ENCODE assay signal across 8 cellular contexts in genomic region chr7:32427769-32428291, GRCh38.
A peak's percentile ranks its signal among the peaks of the same experiment; 100 is the strongest.
DNase-seq lines count a peak whose midpoint lies in the region; ATAC-seq, FAIRE-seq and TF ChIP-seq lines count a peak whose summit lies in the region.

No MANE protein-coding gene starts in this region.

- CTCF ChIA-PET in GM12878 (lab: Yijun Ruan, JAX): interaction anchor here (0.7 kb wide), 1 partner anchor 26 kb away, joined by 3 read pairs; no protein-coding TSS in a partner anchor

- H3K27ac ChIP-seq in GM12878 (ENCODE audit: control insufficient read depth, insufficient read depth) (no peak overlapping the region), iPS-18a (ENCODE audit: low read length) (no peak overlapping the region), spleen (no peak overlapping the region), ascending aorta (no peak overlapping the region)

- H3K27me3 ChIP-seq in GM12878 (replicated peaks in 1 of 2; ENCODE audit: control insufficient read depth in 2 of 2, insufficient read depth in 2 of 2, low read length in 1 of 2) (no peaks in the 10 kb centered on the region), iPS-18a (ENCODE audit: control insufficient read depth, insufficient read depth, low read length) (peaks cover 51% of the 10 kb centered on the region), spleen (replicated peaks in 1 of 7) (peaks cover 0 to 79% (median 27%) of the 10 kb centered on the region in 7 donors), ascending aorta (peaks cover 12% of the 10 kb centered on the region)

- TF ChIP-seq CTCF in GM12878 (IDR thresholded peaks at IDR 0.05 in 2 of 3, conservative IDR thresholded peaks at IDR 0.05 in 1 of 3; ENCODE audit: control insufficient read depth in 2 of 3, extremely low read depth in 1 of 3, insufficient read depth in 1 of 3, low read depth in 3 of 3, low read length in 3 of 3) (0 out of 6 replicates have a peak, but pooled peaks of 1 of the 3 experiments have one; percentile 8), spleen (IDR thresholded peaks at IDR 0.05 in 8 of 11, conservative IDR thresholded peaks at IDR 0.05 in 3 of 11) (peak in 4 of 11 experiments; percentile 12 to 28 (median 22)), ascending aorta (IDR thresholded peaks at IDR 0.05) (no peak)

- intact Hi-C loops in GM12878 (cut with micrococcal nuclease; ENCODE audit: unreplicated experiment) (no loop called here), spleen (cut with DNase I; ENCODE audit: low total_unique reads) (no loop called here), ascending aorta (cut with DNase I) (no loop called here)

- no peak overlapping the region for H3K4me3 ChIP-seq in GM12878
- H3K4me3 ChIP-seq in iPS-18a (ENCODE audit: low read length): peak overlapping the region; percentile 41
- H3K4me3 ChIP-seq in spleen: peak overlapping the region in 2 of 8 donors; percentile 3 to 22
- H3K4me3 ChIP-seq in ascending aorta: no peak overlapping the region

- TF ChIP-seq RAD21 in GM12878 (IDR thresholded peaks at IDR 0.05; ENCODE audit: insufficient read depth, low read depth, low read length): no peak

- ATAC-seq in GM12878: peak; percentile 58
- ATAC-seq in HG02571 (IDR thresholded peaks at IDR 0.05; ENCODE audit: unreplicated experiment): no peak

- H3K9ac ChIP-seq in GM12878 (ENCODE audit: control insufficient read depth, insufficient read depth, low read length): no peak overlapping the region
- H3K9ac ChIP-seq in iPS-18a (ENCODE audit: low read length): no peak overlapping the region

- TF ChIP-seq POLR2A in GM12891 (IDR thresholded peaks at IDR 0.05; ENCODE audit: low read depth, low read length) (no peak), GM12878 (IDR thresholded peaks at IDR 0.05; ENCODE audit: low read depth, low read length) (no peak), spleen (IDR thresholded peaks at IDR 0.05) (no peak)

- FAIRE-seq in GM12891 (lab: Jason Lieb, UNC) (peak; percentile 23), HTR-8/SVneo (lab: Jason Lieb, UNC) (peak; percentile 86), GM12878 (lab: Jason Lieb, UNC) (no peak)

- RAD21 ChIA-PET in GM12878 (lab: Charles Lee; ENCODE audit: unreplicated experiment): no interaction called here

- POLR2A ChIA-PET in GM12878 (lab: Charles Lee): no interaction called here

- H3K36me3 ChIP-seq in GM12878 (ENCODE audit: control insufficient read depth in 2 of 2, insufficient read depth in 2 of 2, low read length in 1 of 2): no peaks in the 10 kb centered on the region
- H3K36me3 ChIP-seq in iPS-18a (ENCODE audit: control insufficient read depth, low read depth, low read length): no peaks in the 10 kb centered on the region
- H3K36me3 ChIP-seq in spleen: no peaks in the 10 kb centered on the region
- no peaks in the 10 kb centered on the region for H3K36me3 ChIP-seq in ascending aorta

- H4K20me1 ChIP-seq in GM12878 (ENCODE audit: control insufficient read depth, insufficient read depth): no peaks in the 10 kb centered on the region

- no peaks in the 10 kb centered on the region; the same call in 2 of the 3 replicates for H3K9me3 ChIP-seq in GM12878 (replicated peaks; ENCODE audit: control insufficient read depth, insufficient read depth, low read length)
- no peaks in the 10 kb centered on the region for H3K9me3 ChIP-seq in iPS-18a (ENCODE audit: control insufficient read depth, low read depth, low read length)
- peaks cover 0 to 27% (median 2%) of the 10 kb centered on the region in 8 donors for H3K9me3 ChIP-seq in spleen
- peaks cover 0 to 3% of the 10 kb centered on the region in 2 donors for H3K9me3 ChIP-seq in ascending aorta

- no peaks in the 10 kb centered on the region for H3K4me1 ChIP-seq in GM12878 (ENCODE audit: control insufficient read depth, insufficient read depth, low read length)
- H3K4me1 ChIP-seq in iPS-18a (ENCODE audit: control insufficient read depth, low read depth, low read length): peaks cover 4% of the 10 kb centered on the region
- peaks cover 0 to 7% (median 4%) of the 10 kb centered on the region in 6 donors for H3K4me1 ChIP-seq in spleen
- no peaks in the 10 kb centered on the region for H3K4me1 ChIP-seq in ascending aorta

- H3K79me2 ChIP-seq in GM12878 (ENCODE audit: control insufficient read depth, insufficient read depth, low read length): no peaks in the 10 kb centered on the region

- SMC1A ChIA-PET in GM12878 (lab: Charles Lee; ENCODE audit: uncharacterized antibody, unreplicated experiment): no interaction called here

- DNase-seq in GM12891 (ENCODE audit: insufficient read length, low spot score) (peak; percentile 62), HTR-8/SVneo (ENCODE audit: insufficient read length, low spot score) (peak; percentile 72), T-helper 1 cell (peak in 4 of 5 donors; percentile 17 to 54 (median 40)), GM12878 (ENCODE audit: low read depth, low spot score) (no peak), spleen (peak; percentile 79), ascending aorta (ENCODE audit: low spot score in 2 of 2) (no peak)

- no peak for TF ChIP-seq EP300 in GM12878 (IDR thresholded peaks at IDR 0.05; ENCODE audit: borderline replicate concordance in 1 of 2, control insufficient read depth in 1 of 2, low read depth in 2 of 2, low read length in 2 of 2)

- WGBS in GM12878 (ENCODE audit: insufficient coverage, insufficient replicate concordance, low lambda C conversion rate, missing lambda C conversion rate): 54% methylated on average over 43 of the region's 48 CpGs
- WGBS in spleen, 5 donors: 10 to 16% (median 12%) methylated on average over 14 to 48 of the region's 48 CpGs

- in situ Hi-C loops in GM12878 (cut with MboI): no loop called here

- H3K4me2 ChIP-seq in GM12878 (ENCODE audit: control insufficient read depth, insufficient read depth): no peak overlapping the region

- no TSS peak for BruUV-seq in GM12878 (replicated peaks; lab: Mats Ljungman, UMichigan)

- H2AFZ ChIP-seq in GM12878 (ENCODE audit: control insufficient read depth, low read depth, low read length): no peak overlapping the region

TF ChIP-seq in GM12891, 5 proteins besides CTCF, POLR2A, EP300 and RAD21:
- no peak for TF ChIP-seq TAF1 (IDR thresholded peaks at IDR 0.05; ENCODE audit: low read depth, low read length)

TF ChIP-seq in GM12878, 131 proteins besides CTCF, POLR2A, EP300 and RAD21:
- TF ChIP-seq PAX8 (IDR thresholded peaks at IDR 0.05) (no peak), MLLT1 (IDR thresholded peaks at IDR 0.05) (peak; percentile 46; the same call in 1 of the 2 replicates), REST (IDR thresholded peaks at IDR 0.05; ENCODE audit: low read depth, low read length) (peak; percentile 94), TARDBP (IDR thresholded peaks at IDR 0.05; ENCODE audit: borderline replicate concordance) (no peak)

Comparison
In these comparisons a context has a peak if more than half of its experiments do, and no peak if none do; other contexts are left out.
1. DNase-seq: peak in GM12891 (single experiment), HTR-8/SVneo (single experiment), T-helper 1 cell (4 of 5) and spleen (single experiment); none in GM12878 (single experiment) and ascending aorta (0 of 2).